In genomic region chr2:179201884-179202283, GRCh38 we compare ENCODE assay signal across 18 cellular contexts.
DNase-seq lines count a peak whose midpoint lies in the region; TF ChIP-seq lines count a peak whose summit lies in the region.
"Had no signal": no experiment of that assay in that cellular context is flagged by ENCODE, and none has a peak within 500 bp of the region (broad histone marks: within the 10 kb centered on the region; RNA-seq: fewer than 3 reads in every experiment).

No MANE protein-coding gene starts in this region.

- in situ Hi-C loops in GM13977 (cut with MboI; ENCODE audit: low pct_unique_long_range_greater_than_20kb, low sequenced_read_pairs, unreplicated experiment), result no loop called here

- TF ChIP-seq CTCF in cardiac fibroblast (IDR thresholded peaks at IDR 0.05; ENCODE audit: low read depth, low read length) (no peak), retinal pigment epithelial cell (conservative IDR thresholded peaks at IDR 0.05; ENCODE audit: low read depth, low read length) (no peak), GM13977 (IDR thresholded peaks at IDR 0.05; ENCODE audit: extremely low read depth, insufficient read depth, missing control alignments) (no peak)

- DNase-seq in NCI-H2196 (lab: John Stamatoyannopoulos, UW; ENCODE audit: unreplicated experiment) (peak; percentile 26), NCI-H2196 treated with DMSO at 0.1 percent for 48 hours (lab: John Stamatoyannopoulos, UW; ENCODE audit: unreplicated experiment) (no peak), NCI-H1694 (lab: John Stamatoyannopoulos, UW) (peak; percentile 26), cardiac fibroblast (ENCODE audit: low read depth in 2 of 2) (peak; percentile 21 to 61), retinal pigment epithelial cell (ENCODE audit: low read depth) (peak; percentile 5), GM13977 (ENCODE audit: low spot score) (no peak), Ammon's horn (ENCODE audit: low spot score) (no peak), head of caudate nucleus (no peak)
- DNase-seq: activated CD4-positive, alpha-beta T cell treated with anti-CD3 and anti-CD28 coated beads, Interleukin-2, amount 50 U/mL, for 4 hours; activated T-cell treated with anti-CD3 and anti-CD28 coated beads, Interleukin-2, amount 50 U/mL, for 4 hours; colonic mucosa; NCI-H1105 treated with DMSO at 0.1 percent for 48 hours; NCI-H226; occipital lobe; SHP77 treated with DMSO at 0.1 percent for 48 hours; tibial artery had no signal

- intact Hi-C loops in head of caudate nucleus (cut with DNase I), result no loop called here

- H3K4me3 ChIP-seq in cardiac fibroblast (replicated peaks in 1 of 2; ENCODE audit: low read depth in 2 of 2, low read length in 2 of 2), result no peak overlapping the region
- H3K4me3 ChIP-seq in retinal pigment epithelial cell (ENCODE audit: low read length), result no peak overlapping the region
- H3K4me3 ChIP-seq: colonic mucosa, gastroesophageal sphincter, right atrium auricular region, tibial artery had no signal

Comparison
In these comparisons a context has a peak if more than half of its experiments do, and no peak if none do; other contexts are left out.
1. DNase-seq: peak in NCI-H2196 (single experiment), NCI-H1694 (single experiment), cardiac fibroblast (2 of 2) and retinal pigment epithelial cell (single experiment); none in NCI-H2196 treated with DMSO at 0.1 percent for 48 hours (single experiment), GM13977 (single experiment), Ammon's horn (single experiment) and head of caudate nucleus (0 of 42).